Comparison of ENCODE assay signal across 8 cellular contexts in genomic region chr3:172750368-172751187, GRCh38. TPM values are rescaled to one million over a fixed set of nuclear protein-coding genes. Genes with fewer than 3 reads are reported as not detected.
A peak's percentile ranks its signal among the peaks of the same experiment; 100 is the strongest.
DNase-seq lines count a peak whose midpoint lies in the region; ATAC-seq and TF ChIP-seq lines count a peak whose summit lies in the region.

TSS of gene ECT2 (plus strand) at chr3:172750726. CDS start at chr3:172754531, 3,805 bp downstream.

- H3K27me3 Mint-ChIP-seq in endothelial cell (ENCODE audit: unreplicated experiment) (peaks cover 7% of the 10 kb centered on the region), mesothelial cell of epicardium (ENCODE audit: low read depth) (no peaks in the 10 kb centered on the region)

- peak within 1 kb of the TSS; percentile 92 for H3K9ac ChIP-seq in OCI-LY3 (ENCODE audit: low read length)

- H3K9me3 ChIP-seq in OCI-LY3 (ENCODE audit: insufficient read depth, low read length) = no peaks in the 10 kb centered on the region

- H3K4me1 Mint-ChIP-seq in endothelial cell (ENCODE audit: unreplicated experiment) (peaks cover 32% of the 10 kb centered on the region), mesothelial cell of epicardium (peaks cover 13% of the 10 kb centered on the region)

- peak; percentile 99 for ATAC-seq in GM21526 (IDR thresholded peaks at IDR 0.05; ENCODE audit: low FRiP score, unreplicated experiment)

- H3K79me2 ChIP-seq in OCI-LY3 (ENCODE audit: low read length) = peaks cover 44% of the 10 kb centered on the region

- peak within 1 kb of the TSS; percentile 67 for H3K27ac ChIP-seq in OCI-LY3 (ENCODE audit: low read length)

- H3K4me2 ChIP-seq in OCI-LY3 (ENCODE audit: low read length) = peak within 1 kb of the TSS; percentile 80

- H3K9me3 Mint-ChIP-seq in endothelial cell (ENCODE audit: unreplicated experiment) (no peaks in the 10 kb centered on the region), mesothelial cell of epicardium (no peaks in the 10 kb centered on the region)

- H4K20me1 ChIP-seq in OCI-LY3 (ENCODE audit: insufficient read depth, low read length) = 0 out of 2 replicates have a peak, but pooled peaks cover 4% of the 10 kb centered on the region

- peak within 1 kb of the TSS; percentile 93 for H3K4me3 ChIP-seq in OCI-LY3 (ENCODE audit: low read length)

- H3K36me3 Mint-ChIP-seq in endothelial cell (ENCODE audit: low read depth, unreplicated experiment) (peaks cover 8% of the 10 kb centered on the region), mesothelial cell of epicardium (no peaks in the 10 kb centered on the region)

- H3K27ac Mint-ChIP-seq in endothelial cell (ENCODE audit: unreplicated experiment) (peak within 1 kb of the TSS; percentile 99), mesothelial cell of epicardium (peak within 1 kb of the TSS; percentile 99)

- H2AFZ ChIP-seq in OCI-LY3 (ENCODE audit: low read depth, low read length) = peak within 1 kb of the TSS; percentile 96

- TF ChIP-seq CTCF in OCI-LY3 (IDR thresholded peaks at IDR 0.05; ENCODE audit: low read depth, low read length) (peak; percentile 60), endothelial cell (IDR thresholded peaks at IDR 0.05; ENCODE audit: unreplicated experiment) (peak; percentile 59), mesothelial cell of epicardium (IDR thresholded peaks at IDR 0.05; ENCODE audit: unreplicated experiment) (peak; percentile 66)

- DNase-seq in DMS 273 treated with DMSO at 0.1 percent for 48 hours (lab: John Stamatoyannopoulos, UW) (peak; percentile 99), HuH-7.5 (ENCODE audit: low spot score) (peak; percentile 84), endothelial cell (ENCODE audit: low spot score) (peak; percentile 97), mesothelial cell of epicardium (ENCODE audit: low spot score in 2 of 2, unreplicated experiment in 2 of 2) (peak; percentile 93)
- peak; percentile 95 for DNase-seq in activated CD8-positive, alpha-beta memory T cell treated with anti-CD3 and anti-CD28 coated beads, Interleukin-2, amount 50 U/mL, for 48 hours
- peak; percentile 94 to 96 for DNase-seq in stimulated activated CD8-positive, alpha-beta memory T cell treated with anti-CD3 and anti-CD28 coated beads, Interleukin-15, amount 100 ng/mL, for 48 hours (ENCODE audit: low read depth in 2 of 2)

- H3K36me3 ChIP-seq in OCI-LY3 (replicated peaks; ENCODE audit: low read depth, low read length) = peaks cover 14% of the 10 kb centered on the region

- H3K4me1 ChIP-seq in OCI-LY3 (ENCODE audit: low read length) = peaks cover 14% of the 10 kb centered on the region

- H3K27me3 ChIP-seq in OCI-LY3 (ENCODE audit: low read depth, low read length) = no peaks in the 10 kb centered on the region

- H3K4me3 Mint-ChIP-seq in endothelial cell (ENCODE audit: unreplicated experiment) (peak within 1 kb of the TSS; percentile 98), mesothelial cell of epicardium (peak within 1 kb of the TSS; percentile 98)

RNA-seq across cellular contexts. Expression of gene ECT2, which starts in this region (rescaled TPM):
- total RNA-seq in endothelial cell (ENCODE audit: unreplicated experiment) (18.0 TPM), mesothelial cell of epicardium (20.9 to 22.6 TPM (median 21.9 TPM) in 3 replicates)

Comparison
In these comparisons a context has a peak if more than half of its experiments do, and no peak if none do; other contexts are left out.
1. Peak in every context shown above with its lines: DNase-seq, ATAC-seq, H3K4me3 ChIP-seq and H3K27ac ChIP-seq.